In the genomic region with DNA sequence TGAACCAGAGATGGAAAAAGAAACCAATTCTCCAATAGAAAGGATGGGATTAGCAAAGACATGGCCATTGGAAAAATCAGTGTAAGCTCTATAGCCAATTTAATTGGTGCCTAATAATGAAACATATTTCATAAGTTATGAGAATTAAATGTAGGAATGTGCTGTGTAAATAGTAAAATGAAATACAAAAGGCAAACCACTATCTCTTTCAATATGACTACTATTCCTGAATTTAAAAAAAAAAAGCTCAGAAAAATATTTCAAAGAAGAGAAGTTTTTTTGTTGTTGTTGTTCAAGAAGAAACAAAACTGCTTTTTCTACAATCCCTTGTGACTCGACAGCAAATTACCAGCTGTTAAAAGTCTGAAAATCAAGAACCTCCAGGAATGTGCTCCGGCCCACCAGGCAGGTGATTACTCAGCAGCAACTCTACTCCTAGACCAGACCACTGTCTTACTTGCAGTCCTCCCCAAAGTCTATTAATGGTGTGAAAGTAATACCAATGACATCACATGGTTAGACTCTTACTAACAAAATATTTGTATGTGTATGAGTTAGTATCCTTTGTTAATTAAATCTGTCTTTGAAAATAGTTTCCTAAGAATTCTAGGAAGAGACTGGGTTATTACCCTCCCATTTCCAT, we compare ENCODE assay signal across 1 cellular context.
TF ChIP-seq lines count a peak whose summit lies in the region.

No MANE protein-coding gene starts in this region.

TF ChIP-seq in WTC11, 78 proteins besides CTCF, POLR2A, EP300 and RAD21 (continued from another document):
- TF ChIP-seq ZSCAN18 (CRISPR knock-in tag; IDR thresholded peaks at IDR 0.05) (no peak), EMX1 (CRISPR knock-in tag; IDR thresholded peaks at IDR 0.05) (no peak), GTF2I (CRISPR knock-in tag; conservative IDR thresholded peaks at IDR 0.05) (no peak), PRDM15 (CRISPR knock-in tag; IDR thresholded peaks at IDR 0.05) (no peak), MYBL2 (CRISPR knock-in tag; IDR thresholded peaks at IDR 0.05) (no peak), TCF7 (CRISPR knock-in tag; IDR thresholded peaks at IDR 0.05; ENCODE audit: low read depth) (no peak), JAZF1 (CRISPR knock-in tag; IDR thresholded peaks at IDR 0.05) (no peak), HMGA2 (CRISPR knock-in tag; IDR thresholded peaks at IDR 0.05) (no peak)
- TF ChIP-seq, protein P1, sequence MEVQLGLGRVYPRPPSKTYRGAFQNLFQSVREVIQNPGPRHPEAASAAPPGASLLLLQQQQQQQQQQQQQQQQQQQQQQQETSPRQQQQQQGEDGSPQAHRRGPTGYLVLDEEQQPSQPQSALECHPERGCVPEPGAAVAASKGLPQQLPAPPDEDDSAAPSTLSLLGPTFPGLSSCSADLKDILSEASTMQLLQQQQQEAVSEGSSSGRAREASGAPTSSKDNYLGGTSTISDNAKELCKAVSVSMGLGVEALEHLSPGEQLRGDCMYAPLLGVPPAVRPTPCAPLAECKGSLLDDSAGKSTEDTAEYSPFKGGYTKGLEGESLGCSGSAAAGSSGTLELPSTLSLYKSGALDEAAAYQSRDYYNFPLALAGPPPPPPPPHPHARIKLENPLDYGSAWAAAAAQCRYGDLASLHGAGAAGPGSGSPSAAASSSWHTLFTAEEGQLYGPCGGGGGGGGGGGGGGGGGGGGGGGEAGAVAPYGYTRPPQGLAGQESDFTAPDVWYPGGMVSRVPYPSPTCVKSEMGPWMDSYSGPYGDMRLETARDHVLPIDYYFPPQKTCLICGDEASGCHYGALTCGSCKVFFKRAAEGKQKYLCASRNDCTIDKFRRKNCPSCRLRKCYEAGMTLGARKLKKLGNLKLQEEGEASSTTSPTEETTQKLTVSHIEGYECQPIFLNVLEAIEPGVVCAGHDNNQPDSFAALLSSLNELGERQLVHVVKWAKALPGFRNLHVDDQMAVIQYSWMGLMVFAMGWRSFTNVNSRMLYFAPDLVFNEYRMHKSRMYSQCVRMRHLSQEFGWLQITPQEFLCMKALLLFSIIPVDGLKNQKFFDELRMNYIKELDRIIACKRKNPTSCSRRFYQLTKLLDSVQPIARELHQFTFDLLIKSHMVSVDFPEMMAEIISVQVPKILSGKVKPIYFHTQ (CRISPR knock-in tag; IDR thresholded peaks at IDR 0.05) = no peak
- TF ChIP-seq, protein P2, sequence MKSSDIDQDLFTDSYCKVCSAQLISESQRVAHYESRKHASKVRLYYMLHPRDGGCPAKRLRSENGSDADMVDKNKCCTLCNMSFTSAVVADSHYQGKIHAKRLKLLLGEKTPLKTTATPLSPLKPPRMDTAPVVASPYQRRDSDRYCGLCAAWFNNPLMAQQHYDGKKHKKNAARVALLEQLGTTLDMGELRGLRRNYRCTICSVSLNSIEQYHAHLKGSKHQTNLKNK (CRISPR knock-in tag; IDR thresholded peaks at IDR 0.05) = no peak
- TF ChIP-seq, protein P3, sequence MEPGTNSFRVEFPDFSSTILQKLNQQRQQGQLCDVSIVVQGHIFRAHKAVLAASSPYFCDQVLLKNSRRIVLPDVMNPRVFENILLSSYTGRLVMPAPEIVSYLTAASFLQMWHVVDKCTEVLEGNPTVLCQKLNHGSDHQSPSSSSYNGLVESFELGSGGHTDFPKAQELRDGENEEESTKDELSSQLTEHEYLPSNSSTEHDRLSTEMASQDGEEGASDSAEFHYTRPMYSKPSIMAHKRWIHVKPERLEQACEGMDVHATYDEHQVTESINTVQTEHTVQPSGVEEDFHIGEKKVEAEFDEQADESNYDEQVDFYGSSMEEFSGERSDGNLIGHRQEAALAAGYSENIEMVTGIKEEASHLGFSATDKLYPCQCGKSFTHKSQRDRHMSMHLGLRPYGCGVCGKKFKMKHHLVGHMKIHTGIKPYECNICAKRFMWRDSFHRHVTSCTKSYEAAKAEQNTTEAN (CRISPR knock-in tag; IDR thresholded peaks at IDR 0.05) = no peak
